15 cellular contexts compared by ENCODE assay signal in genomic region chr10:131910663-131911314, GRCh38.
"Had no signal": no experiment of that assay in that cellular context is flagged by ENCODE, and none has a peak within 500 bp of the region (broad histone marks: within the 10 kb centered on the region; RNA-seq: fewer than 3 reads in every experiment).

No MANE protein-coding gene starts in this region.

- DNase-seq: activated CD4-positive, alpha-beta T cell treated with anti-CD3 and anti-CD28 coated beads, Interleukin-2, amount 10 ng/mL, durations not matched to agents 7 days and 5 days; activated naive CD4-positive, alpha-beta T cell treated with anti-CD3 and anti-CD28 coated beads, Interleukin-2, amount 10 ng/mL, durations not matched to agents 7 days and 5 days; dermis blood vessel endothelial cell; effector memory CD4-positive, alpha-beta T cell; occipital lobe; stimulated activated CD4-positive, alpha-beta T cell treated with anti-CD3 and anti-CD28 coated beads, Interleukin-4, amount 100 ng/mL, for 4 hours; stimulated activated naive B cell treated with anti-CD40 and anti-IgM and Interleukin-4, amounts not matched to agents 10 μg/mL and 1 μg/mL and 100 μg/mL, for 72 hours; upper lobe of right lung had no signal

- ATAC-seq: stimulated activated naive B cell treated with anti-CD40 and anti-IgM and Interleukin-4, amounts not matched to agents 10 μg/mL and 1 μg/mL and 100 μg/mL, for 72 hours; upper lobe of right lung had no signal

- H3K9me3 Mint-ChIP-seq: activated naive CD4-positive, alpha-beta T cell treated with anti-CD3 and anti-CD28 coated beads, Interleukin-2, amount 10 ng/mL, durations not matched to agents 7 days and 5 days; mesothelial cell of epicardium; stimulated activated naive B cell treated with anti-CD40 and anti-IgM and Interleukin-4, amounts not matched to agents 10 μg/mL and 1 μg/mL and 100 μg/mL, for 72 hours had no signal

- H3K27me3 Mint-ChIP-seq: activated CD4-positive, alpha-beta T cell treated with anti-CD3 and anti-CD28 coated beads, Interleukin-2, amount 10 ng/mL, durations not matched to agents 7 days and 5 days; activated naive CD4-positive, alpha-beta T cell treated with anti-CD3 and anti-CD28 coated beads, Interleukin-2, amount 10 ng/mL, durations not matched to agents 7 days and 5 days; progenitor cell of endocrine pancreas; stimulated activated naive B cell treated with anti-CD40 and anti-IgM and Interleukin-4, amounts not matched to agents 10 μg/mL and 1 μg/mL and 100 μg/mL, for 72 hours had no signal

- H3K4me2 ChIP-seq: smooth muscle cell had no signal

- H3K4me3 Mint-ChIP-seq: activated CD4-positive, alpha-beta T cell treated with anti-CD3 and anti-CD28 coated beads, Interleukin-2, amount 10 ng/mL, durations not matched to agents 7 days and 5 days; activated naive CD4-positive, alpha-beta T cell treated with anti-CD3 and anti-CD28 coated beads, Interleukin-2, amount 10 ng/mL, durations not matched to agents 7 days and 5 days; mesothelial cell of epicardium; stimulated activated naive B cell treated with anti-CD40 and anti-IgM and Interleukin-4, amounts not matched to agents 10 μg/mL and 1 μg/mL and 100 μg/mL, for 72 hours had no signal

- H3K27me3 ChIP-seq: esophagus muscularis mucosa, right atrium auricular region, upper lobe of right lung had no signal

- H3K27ac ChIP-seq: right atrium auricular region, thoracic aorta, upper lobe of right lung had no signal

- H3K27ac Mint-ChIP-seq: activated CD4-positive, alpha-beta T cell treated with anti-CD3 and anti-CD28 coated beads, Interleukin-2, amount 10 ng/mL, durations not matched to agents 7 days and 5 days; activated naive CD4-positive, alpha-beta T cell treated with anti-CD3 and anti-CD28 coated beads, Interleukin-2, amount 10 ng/mL, durations not matched to agents 7 days and 5 days; mesothelial cell of epicardium; stimulated activated naive B cell treated with anti-CD40 and anti-IgM and Interleukin-4, amounts not matched to agents 10 μg/mL and 1 μg/mL and 100 μg/mL, for 72 hours had no signal

- H3K9me3 ChIP-seq: esophagus muscularis mucosa, right atrium auricular region, thoracic aorta, upper lobe of right lung had no signal

- H3K4me3 ChIP-seq: esophagus muscularis mucosa, lung, right atrium auricular region, smooth muscle cell, thoracic aorta, upper lobe of right lung had no signal
